8 cellular contexts compared by ENCODE assay signal in the genomic region with DNA sequence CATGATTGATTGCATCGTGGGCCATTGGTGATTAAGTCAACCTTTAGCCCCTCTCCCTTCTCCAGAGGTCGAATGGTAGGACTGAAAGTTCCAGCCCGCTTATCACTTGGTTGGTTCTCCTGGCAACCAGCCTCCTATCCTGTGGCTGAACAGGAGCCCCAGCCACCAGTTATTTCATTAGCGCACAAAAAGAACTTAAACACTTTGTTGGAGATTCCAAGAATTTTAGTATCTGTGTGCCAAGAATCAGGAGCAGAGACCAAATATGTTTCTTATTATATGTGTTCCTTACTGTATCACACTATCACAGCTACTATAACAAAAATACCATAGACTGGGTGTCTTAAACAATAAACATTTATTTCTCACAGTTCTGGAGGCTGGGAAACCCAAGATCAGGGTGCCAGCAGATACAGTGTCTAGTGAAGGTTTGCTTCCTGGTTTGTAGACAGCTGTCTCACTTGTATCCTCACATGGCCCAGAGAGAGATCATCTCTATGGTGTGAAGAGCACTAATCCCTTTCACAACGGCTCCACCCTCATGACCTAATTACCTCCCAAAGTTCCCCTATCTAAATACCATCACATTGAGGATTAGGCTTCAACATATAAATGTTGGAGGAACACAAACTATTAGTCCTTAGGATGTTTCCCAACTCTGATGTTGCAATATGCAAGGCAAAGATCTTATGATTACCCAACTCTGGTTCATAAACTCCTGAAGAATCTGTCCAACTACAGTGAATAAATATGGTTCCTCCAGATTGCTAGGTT. TPM values are rescaled to one million over a fixed set of nuclear protein-coding genes. Genes with fewer than 3 reads are reported as not detected.
A peak's percentile ranks its signal among the peaks of the same experiment; 100 is the strongest.
DNase-seq lines count a peak whose midpoint lies in the region; ATAC-seq and TF ChIP-seq lines count a peak whose summit lies in the region.

No MANE protein-coding gene starts in this region.

- POLR2A ChIA-PET in RWPE1 (lab: Yijun Ruan, JAX; ENCODE audit: low non-redundant PET): no interaction called here

- CTCF ChIA-PET in RWPE1 (lab: Yijun Ruan, JAX): interaction anchor here (0.6 kb wide), 1 partner anchor 1175 kb away, joined by 3 read pairs; no protein-coding TSS in a partner anchor

- peak; percentile 93 for DNase-seq in EH (ENCODE audit: low read depth)
- peak; percentile 28 for DNase-seq in RWPE1 (ENCODE audit: low spot score)
- DNase-seq in fibroblast of gingiva (ENCODE audit: low read depth): peak; percentile 92
- DNase-seq in psoas muscle: no peak
- no peak for DNase-seq in activated CD4-positive, alpha-beta T cell treated with anti-CD3 and anti-CD28 coated beads for 4 hours
- no peak for DNase-seq in ACHN

- no peak overlapping the region for H3K4me3 ChIP-seq in psoas muscle

- 71 to 80% (median 73%) methylated on average over 5 of the region's 5 CpGs for WGBS in psoas muscle, 3 donors

- H3K27me3 ChIP-seq in psoas muscle (ENCODE audit: insufficient read depth in 3 of 3, low read length in 2 of 3): no peaks in the 10 kb centered on the region

- peaks cover 23% of the 10 kb centered on the region for H3K4me1 ChIP-seq in psoas muscle

- H3K9me3 ChIP-seq in psoas muscle: no peaks in the 10 kb centered on the region

- intact Hi-C loops in psoas muscle (cut with DNase I): no loop called here

- ATAC-seq in psoas muscle (peak; percentile 79 to 94 (median 86)), GM19328 (IDR thresholded peaks at IDR 0.05; ENCODE audit: unreplicated experiment) (no peak), HG03139 (IDR thresholded peaks at IDR 0.05; ENCODE audit: unreplicated experiment) (no peak)

- in situ Hi-C loops in ACHN (cut with HindIII; ENCODE audit: low pct_ligation_motif_present, low pct_unique_long_range_greater_than_20kb, low sequenced_read_pairs): no loop called here

- no peak for TF ChIP-seq CTCF in RWPE1 (conservative IDR thresholded peaks at IDR 0.05; ENCODE audit: low read depth)
- TF ChIP-seq CTCF in psoas muscle (IDR thresholded peaks at IDR 0.05): no peak

- H3K36me3 ChIP-seq in psoas muscle (ENCODE audit: insufficient read depth in 1 of 2, low read depth in 1 of 2): peaks cover 0 to 8% of the 10 kb centered on the region in 2 donors

- H3K27ac ChIP-seq in RWPE1: peak overlapping the region; percentile 55
- peak overlapping the region; percentile 64 for H3K27ac ChIP-seq in psoas muscle

RNA-seq across cellular contexts. Expression of a gene that starts 30.5 kb away (rescaled TPM):
- total RNA-seq in psoas muscle: 1 to 10 TPM; 3.8 to 7.0 (median 4.6) TPM
- polyA plus RNA-seq in psoas muscle: 1 to 10 TPM; 1.2 to 2.8 (median 1.4) TPM

RNA-seq across cellular contexts. Expression of a gene that starts 57.5 kb away (rescaled TPM):
- total RNA-seq in psoas muscle: 10 to 100 TPM in 1 of 4 donors, 1 to 10 TPM in 3; 5.4 to 18.1 (median 8.4) TPM
- 1 to 10 TPM; 2.5 to 5.0 (median 4.6) TPM for polyA plus RNA-seq in psoas muscle

Comparison
In these comparisons a context has a peak if more than half of its experiments do, and no peak if none do; other contexts are left out.
1. DNase-seq: peak in EH (single experiment), RWPE1 (single experiment) and fibroblast of gingiva (single experiment); none in psoas muscle (0 of 2), activated CD4-positive, alpha-beta T cell treated with anti-CD3 and anti-CD28 coated beads for 4 hours (0 of 2) and ACHN (single experiment).
2. ATAC-seq: peak in psoas muscle (4 of 4); none in GM19328 (single experiment) and HG03139 (single experiment).